ENCODE assay signal across 8 cellular contexts in genomic region chr10:124354411-124355382, GRCh38.
DNase-seq lines count a peak whose midpoint lies in the region; ATAC-seq lines count a peak whose summit lies in the region.

No MANE protein-coding gene starts in this region.

- no peak overlapping the region for H3K27ac ChIP-seq in rectal smooth muscle tissue (ENCODE audit: low read depth, low read length)

- DNase-seq in DMS153 (lab: John Stamatoyannopoulos, UW) (peak; percentile 78), H7 (peak; percentile 77), NCI-H510A (lab: John Stamatoyannopoulos, UW) (peak; percentile 80), Right ventricle myocardium superior (peak; percentile 83), NCI-H2081 (lab: John Stamatoyannopoulos, UW) (no peak)
- DNase-seq in activated T-cell treated with anti-CD3 and anti-CD28 coated beads, Interleukin-2, amount 50 U/mL, for 48 hours, result peak; percentile 55 to 61

- intact Hi-C loops in Right ventricle myocardium superior (cut with DNase I), result no loop called here

- ATAC-seq in Right ventricle myocardium superior (ENCODE audit: poor library complexity), result peak; percentile 87
- no peak for ATAC-seq in HG03097 (IDR thresholded peaks at IDR 0.05; ENCODE audit: low FRiP score, unreplicated experiment)

- H3K4me3 ChIP-seq in H7 (ENCODE audit: insufficient read depth, low read depth, low read length), result peak overlapping the region; percentile 27
- H3K4me3 ChIP-seq in rectal smooth muscle tissue (ENCODE audit: low read length), result peak overlapping the region; percentile 49

- no peak overlapping the region for H3K9ac ChIP-seq in rectal smooth muscle tissue (ENCODE audit: low read length)

- H3K36me3 ChIP-seq in H7 (replicated peaks; ENCODE audit: control insufficient read depth, insufficient read depth, low read length), result no peaks in the 10 kb centered on the region
- no peaks in the 10 kb centered on the region for H3K36me3 ChIP-seq in rectal smooth muscle tissue (ENCODE audit: control insufficient read depth, insufficient read depth, low read length)

- H3K27me3 ChIP-seq in H7 (ENCODE audit: control insufficient read depth, insufficient read depth, low read length), result peaks cover 4% of the 10 kb centered on the region; the same call in 1 of the 2 replicates
- H3K27me3 ChIP-seq in rectal smooth muscle tissue (ENCODE audit: control insufficient read depth, insufficient read depth, low read length), result no peaks in the 10 kb centered on the region

- H3K4me1 ChIP-seq in rectal smooth muscle tissue (ENCODE audit: control insufficient read depth, insufficient read depth, low read length), result no peaks in the 10 kb centered on the region

Comparison
In these comparisons a context has a peak if more than half of its experiments do, and no peak if none do; other contexts are left out.
1. DNase-seq: peak in DMS153 (single experiment), H7 (single experiment), NCI-H510A (single experiment), activated T-cell treated with anti-CD3 and anti-CD28 coated beads, Interleukin-2, amount 50 U/mL, for 48 hours (2 of 2) and Right ventricle myocardium superior (single experiment); none in NCI-H2081 (0 of 2).